23 cellular contexts compared by ENCODE assay signal in the genomic region with DNA sequence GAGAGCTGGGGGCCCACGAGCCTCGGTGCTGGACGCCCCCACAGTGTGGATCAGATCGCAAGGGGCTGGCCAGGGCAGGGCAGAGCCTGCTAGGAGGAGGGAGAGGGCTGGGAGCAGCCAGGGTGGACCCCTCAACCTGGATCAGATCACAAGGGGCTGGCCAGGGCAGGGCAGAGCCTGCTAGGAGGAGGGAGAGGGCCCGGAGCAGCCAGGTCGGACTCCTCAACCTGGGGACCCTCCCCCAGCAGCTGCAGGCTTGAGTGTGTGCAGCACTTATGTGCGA.
"Had no signal": no experiment of that assay in that cellular context is flagged by ENCODE, and none has a peak within 500 bp of the region (broad histone marks: within the 10 kb centered on the region; RNA-seq: fewer than 3 reads in every experiment).

No MANE protein-coding gene starts in this region.

- FAIRE-seq: colon, islet of Langerhans, TTC549, urothelium cell line had no signal

- ATAC-seq: activated CD4-positive, alpha-beta T cell treated with anti-CD3 and anti-CD28 coated beads for 36 hours; activated T-cell treated with anti-CD3 and anti-CD28 coated beads, Interleukin-2, amount 50 U/mL, for 4 hours; effector memory CD8-positive, alpha-beta T cell; gastroesophageal sphincter; heart left ventricle; stimulated activated naive B cell treated with anti-CD40 and anti-IgM and Interleukin-4, amounts not matched to agents 10 μg/mL and 1 μg/mL and 100 μg/mL, for 72 hours had no signal

- DNase-seq: activated B cell treated with CpG ODN at 0.5 μM for 24 hours; activated CD4-positive, alpha-beta T cell treated with anti-CD3 and anti-CD28 coated beads for 36 hours; activated CD4-positive, alpha-beta T cell treated with anti-CD3 and anti-CD28 coated beads, Interleukin-2, amount 50 U/mL, for 4 hours; activated CD8-positive, alpha-beta memory T cell treated with anti-CD3 and anti-CD28 coated beads, Interleukin-2, amount 50 U/mL, for 48 hours; activated naive CD4-positive, alpha-beta T cell; activated T-cell treated with anti-CD3 and anti-CD28 coated beads, Interleukin-2, amount 50 U/mL, for 4 hours; effector memory CD8-positive, alpha-beta T cell; esophagus squamous epithelium; occipital lobe; sigmoid colon; stimulated activated CD4-positive, alpha-beta T cell treated with anti-CD3 and anti-CD28 coated beads, Interleukin-2, amount 100 ng/mL, for 48 hours; stimulated activated CD8-positive, alpha-beta memory T cell treated with anti-CD3 and anti-CD28 coated beads, Interleukin-4, amount 100 ng/mL, for 48 hours; stimulated activated naive B cell treated with anti-CD40 and anti-IgM and Interleukin-4, amounts not matched to agents 10 μg/mL and 1 μg/mL and 100 μg/mL, for 72 hours; transverse colon had no signal

- H3K4me3 ChIP-seq: adrenal gland, ascending aorta, dorsolateral prefrontal cortex, esophagus squamous epithelium, gastroesophageal sphincter, heart left ventricle, sigmoid colon, transverse colon had no signal

- H3K27ac ChIP-seq: ascending aorta, esophagus squamous epithelium, gastroesophageal sphincter, heart left ventricle, sigmoid colon, transverse colon had no signal

- H3K27me3 ChIP-seq: adrenal gland, ascending aorta, dorsolateral prefrontal cortex, esophagus squamous epithelium, gastroesophageal sphincter, heart left ventricle, sigmoid colon, transverse colon had no signal

- H3K36me3 ChIP-seq: adrenal gland had no signal
